In the genomic region with DNA sequence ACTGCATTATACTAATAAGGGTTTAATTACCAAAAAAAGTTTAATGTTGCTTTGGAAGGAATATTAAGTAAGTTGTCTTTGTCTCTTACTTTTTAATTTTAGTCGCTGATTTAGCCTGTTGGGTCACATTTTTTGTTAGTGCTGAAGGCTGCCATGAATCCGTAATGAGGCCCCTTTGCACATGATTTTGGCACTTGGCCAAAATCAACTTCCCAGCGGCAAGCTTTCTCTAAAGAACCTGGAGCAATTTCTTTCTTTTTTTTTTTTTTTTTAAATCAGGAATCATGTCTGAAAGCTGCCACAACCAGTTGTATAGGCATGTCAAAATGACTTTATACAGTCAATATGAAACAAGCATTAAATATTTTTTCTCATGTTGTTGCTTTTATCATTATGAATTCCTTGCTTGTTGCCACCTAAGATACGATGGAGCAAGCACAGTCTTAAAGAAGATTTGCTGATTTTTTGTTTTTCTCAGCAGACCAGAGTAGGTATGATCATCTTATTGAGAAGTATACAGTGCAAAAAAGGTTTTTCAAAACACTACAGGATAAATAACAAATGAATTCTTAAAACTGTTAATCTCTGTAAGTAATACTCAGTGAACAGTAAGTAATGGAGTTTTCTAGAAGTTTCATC, we compare ENCODE assay signal across 9 cellular contexts.
DNase-seq lines count a peak whose midpoint lies in the region; ATAC-seq and TF ChIP-seq lines count a peak whose summit lies in the region.
"Had no signal": no experiment of that assay in that cellular context is flagged by ENCODE, and none has a peak within 500 bp of the region (broad histone marks: within the 10 kb centered on the region; RNA-seq: fewer than 3 reads in every experiment).

No MANE protein-coding gene starts in this region.

- POLR2A ChIA-PET in RWPE1 (lab: Yijun Ruan, JAX; ENCODE audit: low non-redundant PET), result no interaction called here
- POLR2A ChIA-PET in activated CD4-positive, alpha-beta memory T cell treated with anti-CD3 and anti-CD28 coated beads, Interleukin-2, amount 10 ng/mL, durations not matched to agents 7 days and 5 days (lab: Charles Lee), result no interaction called here

- no peaks in the 10 kb centered on the region for H3K4me1 Mint-ChIP-seq in natural killer cell
- no peaks in the 10 kb centered on the region for H3K4me1 Mint-ChIP-seq in activated CD4-positive, alpha-beta memory T cell treated with anti-CD3 and anti-CD28 coated beads, Interleukin-2, amount 10 ng/mL, durations not matched to agents 7 days and 5 days
- H3K4me1 Mint-ChIP-seq: memory B cell had no signal

- H3K36me3 Mint-ChIP-seq in natural killer cell, result no peaks in the 10 kb centered on the region
- H3K36me3 Mint-ChIP-seq in activated CD4-positive, alpha-beta memory T cell treated with anti-CD3 and anti-CD28 coated beads, Interleukin-2, amount 10 ng/mL, durations not matched to agents 7 days and 5 days (ENCODE audit: low read depth), result no peaks in the 10 kb centered on the region
- H3K36me3 Mint-ChIP-seq: memory B cell had no signal

- CTCF ChIA-PET in RWPE1 (lab: Yijun Ruan, JAX), result interaction anchor here (0.6 to 0.7 kb wide), 3 partner anchors 16 to 805 kb away, joined by 5 to 8 read pairs (median 6); no protein-coding TSS in a partner anchor
- CTCF ChIA-PET in activated CD4-positive, alpha-beta memory T cell treated with anti-CD3 and anti-CD28 coated beads, Interleukin-2, amount 10 ng/mL, durations not matched to agents 7 days and 5 days (lab: Charles Lee), result no interaction called here

- peaks cover 7 to 12% of the 10 kb centered on the region in 2 donors for H3K9me3 Mint-ChIP-seq in natural killer cell
- H3K9me3 Mint-ChIP-seq in activated CD4-positive, alpha-beta memory T cell treated with anti-CD3 and anti-CD28 coated beads, Interleukin-2, amount 10 ng/mL, durations not matched to agents 7 days and 5 days, result peaks cover 6% of the 10 kb centered on the region

- DNase-seq in DMS79 treated with DMSO at 0.1 percent for 48 hours (lab: John Stamatoyannopoulos, UW), result peak; percentile 74
- DNase-seq in RWPE1 (ENCODE audit: low spot score), result peak; percentile 2
- DNase-seq in foreskin fibroblast, result peak; percentile 24 to 61
- peak; percentile 82 for DNase-seq in putamen (ENCODE audit: low spot score)
- no peak for DNase-seq in NCI-H226
- DNase-seq in natural killer cell, result no peak
- no peak for DNase-seq in activated CD4-positive, alpha-beta memory T cell treated with anti-CD3 and anti-CD28 coated beads, Interleukin-2, amount 10 ng/mL, durations not matched to agents 7 days and 5 days

- peak overlapping the region; percentile 24 to 46 for H3K4me3 ChIP-seq in foreskin fibroblast (ENCODE audit: low read depth in 1 of 2, low read length in 2 of 2)

- ATAC-seq in natural killer cell (no peak), GM18519 (IDR thresholded peaks at IDR 0.05; ENCODE audit: low FRiP score, unreplicated experiment) (no peak)

- no peak overlapping the region for H3K4me3 Mint-ChIP-seq in natural killer cell
- H3K4me3 Mint-ChIP-seq in activated CD4-positive, alpha-beta memory T cell treated with anti-CD3 and anti-CD28 coated beads, Interleukin-2, amount 10 ng/mL, durations not matched to agents 7 days and 5 days, result no peak overlapping the region
- H3K4me3 Mint-ChIP-seq: memory B cell had no signal

- H3K27me3 Mint-ChIP-seq in natural killer cell (ENCODE audit: low read depth in 2 of 2), result no peaks in the 10 kb centered on the region
- no peaks in the 10 kb centered on the region for H3K27me3 Mint-ChIP-seq in activated CD4-positive, alpha-beta memory T cell treated with anti-CD3 and anti-CD28 coated beads, Interleukin-2, amount 10 ng/mL, durations not matched to agents 7 days and 5 days
- H3K27me3 Mint-ChIP-seq: memory B cell had no signal

- no peak overlapping the region for H3K27ac Mint-ChIP-seq in natural killer cell
- no peak overlapping the region for H3K27ac Mint-ChIP-seq in activated CD4-positive, alpha-beta memory T cell treated with anti-CD3 and anti-CD28 coated beads, Interleukin-2, amount 10 ng/mL, durations not matched to agents 7 days and 5 days
- H3K27ac Mint-ChIP-seq: memory B cell had no signal

- H3K27ac ChIP-seq in RWPE1, result no peak overlapping the region

- intact Hi-C loops in natural killer cell (cut with micrococcal nuclease), result no loop called here

- TF ChIP-seq CTCF in RWPE1 (conservative IDR thresholded peaks at IDR 0.05; ENCODE audit: low read depth) (no peak), foreskin fibroblast (IDR thresholded peaks at IDR 0.05; ENCODE audit: low read depth, low read length) (no peak), natural killer cell (IDR thresholded peaks at IDR 0.05) (no peak)

Comparison
In these comparisons a context has a peak if more than half of its experiments do, and no peak if none do; other contexts are left out.
1. DNase-seq: peak in DMS79 treated with DMSO at 0.1 percent for 48 hours (single experiment), RWPE1 (single experiment), foreskin fibroblast (2 of 2) and putamen (single experiment); none in NCI-H226 (single experiment), natural killer cell (single experiment) and activated CD4-positive, alpha-beta memory T cell treated with anti-CD3 and anti-CD28 coated beads, Interleukin-2, amount 10 ng/mL, durations not matched to agents 7 days and 5 days (single experiment).